In genomic region chr3:191882289-191882688, GRCh38 we compare ENCODE assay signal across 20 cellular contexts.
DNase-seq lines count a peak whose midpoint lies in the region; ATAC-seq and TF ChIP-seq lines count a peak whose summit lies in the region.
"Had no signal": no experiment of that assay in that cellular context is flagged by ENCODE, and none has a peak within 500 bp of the region (broad histone marks: within the 10 kb centered on the region; RNA-seq: fewer than 3 reads in every experiment).

No MANE protein-coding gene starts in this region.

- POLR2A ChIA-PET in PC-9 (lab: Charles Lee; ENCODE audit: unreplicated experiment), result no interaction called here

- no peaks in the 10 kb centered on the region for H3K79me2 ChIP-seq in PC-9 (ENCODE audit: low read depth)

- CTCF ChIA-PET in PC-9 (lab: Charles Lee), result no interaction called here

- H3K36me3 ChIP-seq in PC-9 (ENCODE audit: low read depth), result no peaks in the 10 kb centered on the region
- H3K36me3 ChIP-seq: neutrophil had no signal

- H2AFZ ChIP-seq in PC-9, result no peak overlapping the region
- H2AFZ ChIP-seq: GM23248 had no signal

- no peaks in the 10 kb centered on the region for H3K27me3 ChIP-seq in PC-9 (ENCODE audit: insufficient read depth, low read depth)
- H3K27me3 ChIP-seq: neutrophil had no signal

- intact Hi-C loops in PC-9 (cut with micrococcal nuclease; ENCODE audit: unreplicated experiment), result no loop called here

- no peaks in the 10 kb centered on the region for H3K9me3 Mint-ChIP-seq in nephron progenitor cell

- no peaks in the 10 kb centered on the region for H4K20me1 ChIP-seq in PC-9 (ENCODE audit: insufficient read depth)

- no peaks in the 10 kb centered on the region for H3K9me2 ChIP-seq in PC-9 (ENCODE audit: insufficient read depth)

- H3K4me3 ChIP-seq in PC-9, result no peak overlapping the region
- H3K4me3 ChIP-seq: GM23248 had no signal

- no peak for ATAC-seq in HG03520 (IDR thresholded peaks at IDR 0.05; ENCODE audit: unreplicated experiment)

- H3K4me1 Mint-ChIP-seq in nephron progenitor cell, result no peaks in the 10 kb centered on the region
- H3K4me1 Mint-ChIP-seq: activated naive CD8-positive, alpha-beta T cell treated with anti-CD3 and anti-CD28 coated beads, Interleukin-2, amount 10 ng/mL, durations not matched to agents 7 days and 5 days had no signal

- H3K27ac Mint-ChIP-seq in nephron progenitor cell, result no peak overlapping the region
- H3K27ac Mint-ChIP-seq: activated naive CD8-positive, alpha-beta T cell treated with anti-CD3 and anti-CD28 coated beads, Interleukin-2, amount 10 ng/mL, durations not matched to agents 7 days and 5 days; activated T-cell treated with anti-CD3 and anti-CD28 coated beads, Interleukin-2, amount 50 U/mL, for 24 hours had no signal

- H3K4me2 ChIP-seq in PC-9, result no peak overlapping the region

- no peak overlapping the region for H3K27ac ChIP-seq in PC-9
- H3K27ac ChIP-seq: GM23248, neutrophil had no signal

- no peaks in the 10 kb centered on the region for H3K36me3 Mint-ChIP-seq in nephron progenitor cell (ENCODE audit: low read depth)
- H3K36me3 Mint-ChIP-seq: activated naive CD8-positive, alpha-beta T cell treated with anti-CD3 and anti-CD28 coated beads, Interleukin-2, amount 10 ng/mL, durations not matched to agents 7 days and 5 days had no signal

- H3K27me3 Mint-ChIP-seq in nephron progenitor cell (ENCODE audit: low read depth, poor library complexity), result no peaks in the 10 kb centered on the region
- H3K27me3 Mint-ChIP-seq: activated naive CD8-positive, alpha-beta T cell treated with anti-CD3 and anti-CD28 coated beads, Interleukin-2, amount 10 ng/mL, durations not matched to agents 7 days and 5 days; activated T-cell treated with anti-CD3 and anti-CD28 coated beads, Interleukin-2, amount 50 U/mL, for 24 hours had no signal

- TF ChIP-seq CTCF in PC-9 (conservative IDR thresholded peaks at IDR 0.05) (no peak), nephron progenitor cell (IDR thresholded peaks at IDR 0.05) (no peak)

- peaks cover 6% of the 10 kb centered on the region for H3K4me1 ChIP-seq in PC-9 (replicated peaks; ENCODE audit: insufficient read depth)

- no peak overlapping the region for H3K4me3 Mint-ChIP-seq in nephron progenitor cell
- H3K4me3 Mint-ChIP-seq: activated naive CD8-positive, alpha-beta T cell treated with anti-CD3 and anti-CD28 coated beads, Interleukin-2, amount 10 ng/mL, durations not matched to agents 7 days and 5 days; activated T-cell treated with anti-CD3 and anti-CD28 coated beads, Interleukin-2, amount 50 U/mL, for 24 hours had no signal

- H3K9me3 ChIP-seq in PC-9 (ENCODE audit: insufficient read depth, low read depth), result no peaks in the 10 kb centered on the region; the same call in 1 of the 2 replicates
- H3K9me3 ChIP-seq: neutrophil had no signal

- no peaks in the 10 kb centered on the region for H3F3A ChIP-seq in PC-9 (ENCODE audit: insufficient read depth, low read depth)

- DNase-seq in ELF-1 (ENCODE audit: low read depth, low spot score), result peak; percentile 11
- peak; percentile 36 to 63 for DNase-seq in PC-9
- peak; percentile 57 for DNase-seq in glomerular visceral epithelial cell (ENCODE audit: extremely low spot score)
- peak; percentile 31 for DNase-seq in myocyte (ENCODE audit: low read depth)
- no peak for DNase-seq in nephron progenitor cell
- no peak for DNase-seq in AG08395 (ENCODE audit: low spot score)
- DNase-seq in inferior parietal cortex (ENCODE audit: extremely low spot score), result no peak
- DNase-seq: activated CD4-positive, alpha-beta T cell treated with anti-CD3 and anti-CD28 coated beads, Interleukin-2, amount 50 U/mL, for 48 hours; activated naive CD8-positive, alpha-beta T cell treated with anti-CD3 and anti-CD28 coated beads, Interleukin-2, amount 10 ng/mL, durations not matched to agents 7 days and 5 days; activated T-cell treated with anti-CD3 and anti-CD28 coated beads, Interleukin-2, amount 50 U/mL, for 24 hours; AML-193; caudate nucleus; effector CD8-positive, alpha-beta T cell; foreskin fibroblast; GM23248; NCI-H2029 treated with DMSO at 0.1 percent for 48 hours; NCI-H510A treated with DMSO at 0.1 percent for 48 hours; right cardiac atrium had no signal

- BruUV-seq in PC-9 (replicated peaks; lab: Mats Ljungman, UMichigan), result no TSS peak

Comparison
In these comparisons a context has a peak if more than half of its experiments do, and no peak if none do; other contexts are left out.
1. DNase-seq: peak in ELF-1 (single experiment), PC-9 (2 of 2), glomerular visceral epithelial cell (single experiment) and myocyte (single experiment); none in nephron progenitor cell (single experiment), AG08395 (single experiment) and inferior parietal cortex (single experiment).